Comparison of ENCODE assay signal across 19 cellular contexts in the genomic region with DNA sequence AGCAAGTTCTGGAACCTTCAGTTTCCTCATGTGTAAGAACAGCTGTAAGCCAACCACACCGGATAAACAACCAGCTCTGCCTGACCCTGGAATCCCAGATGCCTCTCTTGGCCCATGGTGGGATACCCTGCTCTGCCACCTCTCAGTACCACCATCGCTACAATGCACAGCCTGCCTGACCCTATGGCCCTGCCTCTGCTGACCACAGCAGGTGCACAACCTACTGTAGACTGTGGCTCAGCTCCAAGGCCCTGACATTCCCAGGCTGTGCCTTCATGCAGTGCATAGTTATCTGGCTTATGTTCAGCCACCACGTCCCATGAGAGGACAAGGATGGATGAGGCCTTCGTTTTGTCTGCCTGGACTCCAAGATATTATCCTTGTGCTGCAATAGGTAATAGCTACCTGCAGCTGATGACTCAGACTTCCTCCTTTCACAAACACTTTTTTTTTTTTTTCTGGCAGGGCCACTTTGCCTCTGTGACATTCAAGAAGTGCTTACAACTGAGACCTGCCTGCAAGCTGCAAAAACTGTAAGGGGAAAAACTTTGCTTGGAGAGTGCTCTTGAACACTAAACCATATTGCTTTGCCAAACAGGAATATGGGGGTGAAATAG.
DNase-seq lines count a peak whose midpoint lies in the region; ATAC-seq, FAIRE-seq and TF ChIP-seq lines count a peak whose summit lies in the region.
"Had no signal": no experiment of that assay in that cellular context is flagged by ENCODE, and none has a peak within 500 bp of the region (broad histone marks: within the 10 kb centered on the region; RNA-seq: fewer than 3 reads in every experiment).

No MANE protein-coding gene starts in this region.

- H3K9ac ChIP-seq in Karpas-422 (ENCODE audit: low read length): no peak overlapping the region

- TF ChIP-seq CTCF in bronchial epithelial cell (IDR thresholded peaks at IDR 0.05; ENCODE audit: insufficient read depth, low read length, severe bottlenecking): no peak
- TF ChIP-seq CTCF in mucosa of descending colon (IDR thresholded peaks at IDR 0.05): no peak

- no peak overlapping the region for H2AFZ ChIP-seq in Karpas-422 (ENCODE audit: low read length)

- no peaks in the 10 kb centered on the region for H4K20me1 ChIP-seq in Karpas-422 (ENCODE audit: insufficient read depth, low read depth, low read length)

- DNase-seq in DMS53 (lab: John Stamatoyannopoulos, UW) (peak; percentile 84), Karpas-422 (peak; percentile 6), bronchial epithelial cell (ENCODE audit: low read depth) (peak; percentile 65), mucosa of descending colon (peak in 1 of 3 donors; percentile 18), GOT3 (lab: John Stamatoyannopoulos, UW) (no peak), NCI-H524 (lab: John Stamatoyannopoulos, UW) (no peak)
- DNase-seq: activated CD4-positive, alpha-beta T cell treated with anti-CD3 and anti-CD28 coated beads for 48 hours; activated naive CD8-positive, alpha-beta T cell treated with anti-CD3 and anti-CD28 coated beads for 36 hours; effector memory CD8-positive, alpha-beta T cell; NCI-H2081 treated with DMSO at 0.1 percent for 48 hours; NCI-H526 treated with DMSO at 0.1 percent for 48 hours; Right ventricle myocardium superior; substantia nigra; T-helper 1 cell had no signal

- no peak for FAIRE-seq in bronchial epithelial cell (lab: Jason Lieb, UNC)
- FAIRE-seq: GM12878 had no signal

- no peak overlapping the region for H3K27ac ChIP-seq in Karpas-422 (ENCODE audit: low read length)
- H3K27ac ChIP-seq: C4-2B, right atrium auricular region had no signal

- no peak overlapping the region for H3K4me2 ChIP-seq in Karpas-422 (ENCODE audit: low read depth, low read length, poor library complexity, severe bottlenecking)

- peaks cover 10% of the 10 kb centered on the region for H3K9me3 ChIP-seq in Karpas-422 (ENCODE audit: low read length)
- peaks cover 17% of the 10 kb centered on the region for H3K9me3 ChIP-seq in mucosa of descending colon

- no peaks in the 10 kb centered on the region for H3K9me2 ChIP-seq in Karpas-422 (replicated peaks; ENCODE audit: insufficient read depth, low read length)

- no peaks in the 10 kb centered on the region for H3K79me2 ChIP-seq in Karpas-422 (ENCODE audit: low read length)

- H3K4me3 ChIP-seq in Karpas-422 (ENCODE audit: low read length) (no peak overlapping the region), bronchial epithelial cell (ENCODE audit: low read depth, low read length) (no peak overlapping the region), mucosa of descending colon (no peak overlapping the region)
- H3K4me3 ChIP-seq: GM12878, right atrium auricular region had no signal

- H3K36me3 ChIP-seq in Karpas-422 (ENCODE audit: insufficient read depth, low read length) (no peaks in the 10 kb centered on the region), bronchial epithelial cell (ENCODE audit: control insufficient read depth, insufficient read depth, low read length) (no peaks in the 10 kb centered on the region), mucosa of descending colon (ENCODE audit: low read depth) (no peaks in the 10 kb centered on the region)
- H3K36me3 ChIP-seq: right atrium auricular region had no signal

- ATAC-seq in mucosa of descending colon (peak; percentile 88), GM19351 (IDR thresholded peaks at IDR 0.05; ENCODE audit: unreplicated experiment) (no peak), GM18861 (IDR thresholded peaks at IDR 0.05; ENCODE audit: unreplicated experiment) (no peak)
- ATAC-seq: effector memory CD8-positive, alpha-beta T cell; GM12878 had no signal

- H3K4me1 ChIP-seq in Karpas-422 (ENCODE audit: low read length): no peaks in the 10 kb centered on the region
- no peaks in the 10 kb centered on the region for H3K4me1 ChIP-seq in mucosa of descending colon (ENCODE audit: low read depth)
- H3K4me1 ChIP-seq: right atrium auricular region had no signal

- intact Hi-C loops in mucosa of descending colon (cut with DNase I, micrococcal nuclease): no loop called here

- H3K27me3 ChIP-seq in Karpas-422 (ENCODE audit: low read length) (no peaks in the 10 kb centered on the region; the same call in 1 of the 2 replicates), bronchial epithelial cell (ENCODE audit: control insufficient read depth, insufficient read depth, low read length) (no peaks in the 10 kb centered on the region)
- H3K27me3 ChIP-seq: right atrium auricular region had no signal

Comparison
In these comparisons a context has a peak if more than half of its experiments do, and no peak if none do; other contexts are left out.
1. DNase-seq: peak in DMS53 (single experiment), Karpas-422 (single experiment) and bronchial epithelial cell (single experiment); none in GOT3 (single experiment) and NCI-H524 (0 of 2).